In genomic region chr17:37050905-37051304, GRCh38 we compare ENCODE assay signal across 1 cellular context.
TF ChIP-seq lines count a peak whose summit lies in the region.

No MANE protein-coding gene starts in this region.

TF ChIP-seq in SK-N-SH treated with all-trans-retinoic acid at 6 μM for 48 hours, 23 proteins besides CTCF, POLR2A, EP300 and RAD21 (continued from another document):
- no peak for TF ChIP-seq ZNF8 (CRISPR knock-in tag; IDR thresholded peaks at IDR 0.05)
- no peak for TF ChIP-seq ZC3H10 (CRISPR knock-in tag; IDR thresholded peaks at IDR 0.05)
- TF ChIP-seq ISL1 (CRISPR knock-in tag; IDR thresholded peaks at IDR 0.05): no peak
